In genomic region chr10:31980471-31980870, GRCh38 we compare ENCODE assay signal across 36 cellular contexts.
"Had no signal": no experiment of that assay in that cellular context is flagged by ENCODE, and none has a peak within 500 bp of the region (broad histone marks: within the 10 kb centered on the region; RNA-seq: fewer than 3 reads in every experiment).

No MANE protein-coding gene starts in this region.

- DNase-seq: Karpas-422, Kasumi-1, MG63, MM.1S, MV-4-11, NCI-H1048, NCI-H1092, NCI-H1092 treated with DMSO at 0.1 percent for 48 hours, NCI-H1105, NCI-H1105 treated with DMSO at 0.1 percent for 48 hours, NCI-H1417, NCI-H1417 treated with DMSO at 0.1 percent for 48 hours, NCI-H1436, NCI-H1436 treated with DMSO at 0.1 percent for 48 hours, NCI-H146, NCI-H1694, NCI-H1694 treated with DMSO at 0.1 percent for 48 hours, NCI-H187, NCI-H187 treated with DMSO at 0.1 percent for 48 hours, NCI-H1930, NCI-H2029, NCI-H2029 treated with DMSO at 0.1 percent for 48 hours, NCI-H2081, NCI-H2081 treated with DMSO at 0.1 percent for 48 hours, NCI-H2107, NCI-H2171, NCI-H2171 treated with DMSO at 0.1 percent for 48 hours, NCI-H2227 treated with DMSO at 0.1 percent for 48 hours, NCI-H345, NCI-H446, NCI-H446 treated with DMSO at 0.1 percent for 48 hours, NCI-H510A, NCI-H510A treated with DMSO at 0.1 percent for 48 hours, NCI-H524, NCI-H524 treated with DMSO at 0.1 percent for 48 hours, NCI-H526 had no signal

- H3K4me3 ChIP-seq: MG63 had no signal

- H3K36me3 ChIP-seq: MG63 had no signal

- H3K9me3 ChIP-seq: MG63 had no signal

- H3K27me3 ChIP-seq: MG63 had no signal
